Comparison of ENCODE assay signal across 1 cellular context in the genomic region with DNA sequence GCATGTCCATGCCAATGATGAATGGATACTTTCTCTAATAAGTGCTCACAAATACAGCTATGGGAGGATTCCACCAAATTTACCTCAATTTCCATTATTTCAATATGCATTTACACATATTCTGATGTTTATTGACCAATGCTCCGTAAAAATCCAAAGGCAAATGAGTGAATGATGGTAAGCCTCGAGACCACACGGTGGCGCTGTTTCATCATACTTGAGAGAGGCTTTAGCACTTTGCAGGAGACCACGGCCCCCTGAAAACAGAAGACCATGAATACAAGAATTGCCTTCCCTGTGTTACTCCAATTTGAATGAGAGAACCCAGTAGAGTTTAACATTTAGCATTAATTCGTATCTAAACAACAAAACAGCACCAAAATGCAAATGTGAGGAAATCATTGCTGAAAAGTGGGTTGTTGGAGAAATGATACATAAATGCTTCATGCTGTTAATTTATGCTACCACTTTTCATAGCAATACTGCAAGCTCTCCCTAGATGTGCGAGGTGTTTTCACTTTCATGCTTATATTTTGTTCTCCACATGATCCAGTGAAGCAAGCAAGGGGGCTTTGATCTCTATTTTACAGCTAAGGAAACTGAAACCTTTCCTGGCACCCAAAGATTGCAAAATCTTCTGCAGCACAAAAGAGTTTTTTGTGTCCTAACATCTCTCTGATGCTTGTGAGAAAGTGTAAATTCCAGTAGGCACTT.
A peak's percentile ranks its signal among the peaks of the same experiment; 100 is the strongest.
TF ChIP-seq lines count a peak whose summit lies in the region.

No MANE protein-coding gene starts in this region.

TF ChIP-seq in HepG2, 621 proteins besides CTCF, POLR2A, EP300 and RAD21 (continued from another document and continues in another):
- TF ChIP-seq ZNF274 (CRISPR knock-in tag; IDR thresholded peaks at IDR 0.05): no peak
- TF ChIP-seq REPIN1 (CRISPR knock-in tag; IDR thresholded peaks at IDR 0.05; ENCODE audit: borderline replicate concordance, low read depth): no peak
- no peak for TF ChIP-seq ZSCAN29 (CRISPR knock-in tag; conservative IDR thresholded peaks at IDR 0.05)
- peak; percentile 40; the same call in 1 of the 2 replicates for TF ChIP-seq GATAD2A (CRISPR knock-in tag; IDR thresholded peaks at IDR 0.05)
- TF ChIP-seq RXRB (CRISPR knock-in tag; IDR thresholded peaks at IDR 0.05; ENCODE audit: borderline replicate concordance): 0 out of 2 replicates have a peak, but pooled peaks have one; percentile 9
- TF ChIP-seq ZNF674 (CRISPR knock-in tag; IDR thresholded peaks at IDR 0.05; ENCODE audit: low read depth): no peak
- no peak for TF ChIP-seq TMF1 (CRISPR knock-in tag; IDR thresholded peaks at IDR 0.05; ENCODE audit: low read depth)
- no peak for TF ChIP-seq ZBTB25 (CRISPR knock-in tag; IDR thresholded peaks at IDR 0.05)
- no peak for TF ChIP-seq PRDM4 (CRISPR knock-in tag; IDR thresholded peaks at IDR 0.05; ENCODE audit: borderline replicate concordance)
- TF ChIP-seq HMGA1 (CRISPR knock-in tag; conservative IDR thresholded peaks at IDR 0.05): no peak
- no peak for TF ChIP-seq SMARCE1 (IDR thresholded peaks at IDR 0.05; ENCODE audit: borderline replicate concordance)
- no peak for TF ChIP-seq ZNF740 (CRISPR knock-in tag; IDR thresholded peaks at IDR 0.05)
- no peak for TF ChIP-seq ZNF124 (CRISPR knock-in tag; IDR thresholded peaks at IDR 0.05)
- TF ChIP-seq ERF (CRISPR knock-in tag; IDR thresholded peaks at IDR 0.05): no peak
- no peak for TF ChIP-seq MYC (CRISPR knock-in tag; IDR thresholded peaks at IDR 0.05; ENCODE audit: borderline replicate concordance)
- TF ChIP-seq, protein P1, sequence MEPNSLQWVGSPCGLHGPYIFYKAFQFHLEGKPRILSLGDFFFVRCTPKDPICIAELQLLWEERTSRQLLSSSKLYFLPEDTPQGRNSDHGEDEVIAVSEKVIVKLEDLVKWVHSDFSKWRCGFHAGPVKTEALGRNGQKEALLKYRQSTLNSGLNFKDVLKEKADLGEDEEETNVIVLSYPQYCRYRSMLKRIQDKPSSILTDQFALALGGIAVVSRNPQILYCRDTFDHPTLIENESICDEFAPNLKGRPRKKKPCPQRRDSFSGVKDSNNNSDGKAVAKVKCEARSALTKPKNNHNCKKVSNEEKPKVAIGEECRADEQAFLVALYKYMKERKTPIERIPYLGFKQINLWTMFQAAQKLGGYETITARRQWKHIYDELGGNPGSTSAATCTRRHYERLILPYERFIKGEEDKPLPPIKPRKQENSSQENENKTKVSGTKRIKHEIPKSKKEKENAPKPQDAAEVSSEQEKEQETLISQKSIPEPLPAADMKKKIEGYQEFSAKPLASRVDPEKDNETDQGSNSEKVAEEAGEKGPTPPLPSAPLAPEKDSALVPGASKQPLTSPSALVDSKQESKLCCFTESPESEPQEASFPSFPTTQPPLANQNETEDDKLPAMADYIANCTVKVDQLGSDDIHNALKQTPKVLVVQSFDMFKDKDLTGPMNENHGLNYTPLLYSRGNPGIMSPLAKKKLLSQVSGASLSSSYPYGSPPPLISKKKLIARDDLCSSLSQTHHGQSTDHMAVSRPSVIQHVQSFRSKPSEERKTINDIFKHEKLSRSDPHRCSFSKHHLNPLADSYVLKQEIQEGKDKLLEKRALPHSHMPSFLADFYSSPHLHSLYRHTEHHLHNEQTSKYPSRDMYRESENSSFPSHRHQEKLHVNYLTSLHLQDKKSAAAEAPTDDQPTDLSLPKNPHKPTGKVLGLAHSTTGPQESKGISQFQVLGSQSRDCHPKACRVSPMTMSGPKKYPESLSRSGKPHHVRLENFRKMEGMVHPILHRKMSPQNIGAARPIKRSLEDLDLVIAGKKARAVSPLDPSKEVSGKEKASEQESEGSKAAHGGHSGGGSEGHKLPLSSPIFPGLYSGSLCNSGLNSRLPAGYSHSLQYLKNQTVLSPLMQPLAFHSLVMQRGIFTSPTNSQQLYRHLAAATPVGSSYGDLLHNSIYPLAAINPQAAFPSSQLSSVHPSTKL (CRISPR knock-in tag; IDR thresholded peaks at IDR 0.05): peak; percentile 57; the same call in 1 of the 2 replicates
- peak; percentile 64 for TF ChIP-seq CEBPB (IDR thresholded peaks at IDR 0.05; ENCODE audit: borderline replicate concordance, low read depth, low read length)
- TF ChIP-seq, protein P2, sequence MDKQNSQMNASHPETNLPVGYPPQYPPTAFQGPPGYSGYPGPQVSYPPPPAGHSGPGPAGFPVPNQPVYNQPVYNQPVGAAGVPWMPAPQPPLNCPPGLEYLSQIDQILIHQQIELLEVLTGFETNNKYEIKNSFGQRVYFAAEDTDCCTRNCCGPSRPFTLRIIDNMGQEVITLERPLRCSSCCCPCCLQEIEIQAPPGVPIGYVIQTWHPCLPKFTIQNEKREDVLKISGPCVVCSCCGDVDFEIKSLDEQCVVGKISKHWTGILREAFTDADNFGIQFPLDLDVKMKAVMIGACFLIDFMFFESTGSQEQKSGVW (CRISPR knock-in tag; IDR thresholded peaks at IDR 0.05; ENCODE audit: borderline replicate concordance): no peak
- TF ChIP-seq ZNF800 (CRISPR knock-in tag; IDR thresholded peaks at IDR 0.05): no peak
- no peak for TF ChIP-seq ZNF326 (CRISPR knock-in tag; IDR thresholded peaks at IDR 0.05; ENCODE audit: borderline replicate concordance)
- TF ChIP-seq TCF7 (IDR thresholded peaks at IDR 0.05; ENCODE audit: low read depth): peak; percentile 65
- TF ChIP-seq ZNF24 (IDR thresholded peaks at IDR 0.05): no peak
- no peak for TF ChIP-seq ESRRA (CRISPR knock-in tag; IDR thresholded peaks at IDR 0.05; ENCODE audit: low read depth)
- TF ChIP-seq, protein P3, sequence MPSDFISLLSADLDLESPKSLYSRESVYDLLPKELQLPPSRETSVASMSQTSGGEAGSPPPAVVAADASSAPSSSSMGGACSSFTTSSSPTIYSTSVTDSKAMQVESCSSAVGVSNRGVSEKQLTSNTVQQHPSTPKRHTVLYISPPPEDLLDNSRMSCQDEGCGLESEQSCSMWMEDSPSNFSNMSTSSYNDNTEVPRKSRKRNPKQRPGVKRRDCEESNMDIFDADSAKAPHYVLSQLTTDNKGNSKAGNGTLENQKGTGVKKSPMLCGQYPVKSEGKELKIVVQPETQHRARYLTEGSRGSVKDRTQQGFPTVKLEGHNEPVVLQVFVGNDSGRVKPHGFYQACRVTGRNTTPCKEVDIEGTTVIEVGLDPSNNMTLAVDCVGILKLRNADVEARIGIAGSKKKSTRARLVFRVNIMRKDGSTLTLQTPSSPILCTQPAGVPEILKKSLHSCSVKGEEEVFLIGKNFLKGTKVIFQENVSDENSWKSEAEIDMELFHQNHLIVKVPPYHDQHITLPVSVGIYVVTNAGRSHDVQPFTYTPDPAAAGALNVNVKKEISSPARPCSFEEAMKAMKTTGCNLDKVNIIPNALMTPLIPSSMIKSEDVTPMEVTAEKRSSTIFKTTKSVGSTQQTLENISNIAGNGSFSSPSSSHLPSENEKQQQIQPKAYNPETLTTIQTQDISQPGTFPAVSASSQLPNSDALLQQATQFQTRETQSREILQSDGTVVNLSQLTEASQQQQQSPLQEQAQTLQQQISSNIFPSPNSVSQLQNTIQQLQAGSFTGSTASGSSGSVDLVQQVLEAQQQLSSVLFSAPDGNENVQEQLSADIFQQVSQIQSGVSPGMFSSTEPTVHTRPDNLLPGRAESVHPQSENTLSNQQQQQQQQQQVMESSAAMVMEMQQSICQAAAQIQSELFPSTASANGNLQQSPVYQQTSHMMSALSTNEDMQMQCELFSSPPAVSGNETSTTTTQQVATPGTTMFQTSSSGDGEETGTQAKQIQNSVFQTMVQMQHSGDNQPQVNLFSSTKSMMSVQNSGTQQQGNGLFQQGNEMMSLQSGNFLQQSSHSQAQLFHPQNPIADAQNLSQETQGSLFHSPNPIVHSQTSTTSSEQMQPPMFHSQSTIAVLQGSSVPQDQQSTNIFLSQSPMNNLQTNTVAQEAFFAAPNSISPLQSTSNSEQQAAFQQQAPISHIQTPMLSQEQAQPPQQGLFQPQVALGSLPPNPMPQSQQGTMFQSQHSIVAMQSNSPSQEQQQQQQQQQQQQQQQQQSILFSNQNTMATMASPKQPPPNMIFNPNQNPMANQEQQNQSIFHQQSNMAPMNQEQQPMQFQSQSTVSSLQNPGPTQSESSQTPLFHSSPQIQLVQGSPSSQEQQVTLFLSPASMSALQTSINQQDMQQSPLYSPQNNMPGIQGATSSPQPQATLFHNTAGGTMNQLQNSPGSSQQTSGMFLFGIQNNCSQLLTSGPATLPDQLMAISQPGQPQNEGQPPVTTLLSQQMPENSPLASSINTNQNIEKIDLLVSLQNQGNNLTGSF (CRISPR knock-in tag; IDR thresholded peaks at IDR 0.05): no peak
- no peak for TF ChIP-seq CREB1 (IDR thresholded peaks at IDR 0.05)
- 0 out of 2 replicates have a peak, but pooled peaks have one; percentile 16 for TF ChIP-seq CREB1 (CRISPR knock-in tag; IDR thresholded peaks at IDR 0.05)
- no peak for TF ChIP-seq BATF2 (CRISPR knock-in tag; IDR thresholded peaks at IDR 0.05)
- TF ChIP-seq, protein P4, sequence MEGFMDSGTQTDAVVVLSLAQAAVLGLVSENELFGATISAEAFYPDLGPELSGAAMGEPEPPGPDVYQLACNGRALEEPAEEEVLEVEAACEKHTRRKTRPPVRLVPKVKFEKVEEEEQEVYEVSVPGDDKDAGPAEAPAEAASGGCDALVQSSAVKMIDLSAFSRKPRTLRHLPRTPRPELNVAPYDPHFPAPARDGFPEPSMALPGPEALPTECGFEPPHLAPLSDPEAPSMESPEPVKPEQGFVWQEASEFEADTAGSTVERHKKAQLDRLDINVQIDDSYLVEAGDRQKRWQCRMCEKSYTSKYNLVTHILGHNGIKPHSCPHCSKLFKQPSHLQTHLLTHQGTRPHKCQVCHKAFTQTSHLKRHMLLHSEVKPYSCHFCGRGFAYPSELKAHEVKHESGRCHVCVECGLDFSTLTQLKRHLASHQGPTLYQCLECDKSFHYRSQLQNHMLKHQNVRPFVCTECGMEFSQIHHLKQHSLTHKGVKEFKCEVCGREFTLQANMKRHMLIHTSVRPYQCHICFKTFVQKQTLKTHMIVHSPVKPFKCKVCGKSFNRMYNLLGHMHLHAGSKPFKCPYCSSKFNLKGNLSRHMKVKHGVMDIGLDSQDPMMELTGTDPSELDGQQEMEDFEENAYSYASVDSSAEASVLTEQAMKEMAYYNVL (CRISPR knock-in tag; IDR thresholded peaks at IDR 0.05; ENCODE audit: borderline replicate concordance): peak; percentile 33; the same call in 1 of the 2 replicates
- TF ChIP-seq ZNF547 (CRISPR knock-in tag; IDR thresholded peaks at IDR 0.05): no peak
- TF ChIP-seq ZNF567 (CRISPR knock-in tag; IDR thresholded peaks at IDR 0.05; ENCODE audit: borderline replicate concordance): no peak
- TF ChIP-seq SNAPC2 (CRISPR knock-in tag; IDR thresholded peaks at IDR 0.05): no peak
- TF ChIP-seq ZNF780A (CRISPR knock-in tag; IDR thresholded peaks at IDR 0.05): no peak
- no peak for TF ChIP-seq ZMAT5 (CRISPR knock-in tag; IDR thresholded peaks at IDR 0.05; ENCODE audit: borderline replicate concordance, low read depth)
- no peak; the same call in 1 of the 2 replicates for TF ChIP-seq KDM5A (IDR thresholded peaks at IDR 0.05; ENCODE audit: borderline replicate concordance, low read length)
- no peak for TF ChIP-seq ZNF781 (CRISPR knock-in tag; IDR thresholded peaks at IDR 0.05; ENCODE audit: borderline replicate concordance, not compliant biosample characterization)
